In genomic region chr11:132475046-132475445, GRCh38 we compare ENCODE assay signal across 29 cellular contexts.
"Had no signal": no experiment of that assay in that cellular context is flagged by ENCODE, and none has a peak within 500 bp of the region (broad histone marks: within the 10 kb centered on the region; RNA-seq: fewer than 3 reads in every experiment).

No MANE protein-coding gene starts in this region.

- DNase-seq: activated CD4-positive, alpha-beta memory T cell treated with anti-CD3 and anti-CD28 coated beads, Interleukin-2, amount 10 ng/mL, durations not matched to agents 7 days and 5 days; activated CD4-positive, alpha-beta T cell treated with anti-CD3 and anti-CD28 coated beads, Interleukin-2, amount 10 ng/mL, durations not matched to agents 7 days and 5 days; activated CD4-positive, CD25-positive, alpha-beta regulatory T cell treated with anti-CD3 and anti-CD28 coated beads, Interleukin-2, amount 50 U/mL, for 72 hours; activated gamma-delta T cell treated with Interleukin-2 at 50 U/mL for 16 hours; activated naive CD4-positive, alpha-beta T cell treated with anti-CD3 and anti-CD28 coated beads, Interleukin-2, amount 50 U/mL, for 16 hours; activated T-cell treated with anti-CD3 and anti-CD28 coated beads, Interleukin-2, amount 50 U/mL, for 4 hours; amygdala; body of pancreas; effector CD8-positive, alpha-beta T cell; esophagus squamous epithelium; islet precursor cell; left ventricle myocardium inferior; mucosa of descending colon; right lobe of liver; stimulated activated CD4-positive, alpha-beta T cell treated with anti-CD3 and anti-CD28 coated beads, Interleukin-12 subunit alpha, Interleukin-12 subunit beta, amount 100 ng/mL, for 4 hours; stimulated activated CD4-positive, alpha-beta T cell treated with anti-CD3 and anti-CD28 coated beads, Interleukin-4, amount 100 ng/mL, for 1 hour; T-helper 2 cell; trophoblast cell had no signal

- H3K4me1 ChIP-seq: body of pancreas, esophagus squamous epithelium, left ventricle myocardium inferior, right lobe of liver, vagina had no signal

- FAIRE-seq: colon, endometrium, frontal cortex had no signal

- H3K36me3 ChIP-seq: esophagus squamous epithelium, left ventricle myocardium inferior, neutrophil, right lobe of liver, thoracic aorta, vagina had no signal

- H3K4me3 ChIP-seq: body of pancreas, esophagus squamous epithelium, left ventricle myocardium inferior, lung, mucosa of descending colon, right lobe of liver, skin epidermis, thoracic aorta, vagina had no signal

- ATAC-seq: activated T-cell treated with anti-CD3 and anti-CD28 coated beads, Interleukin-2, amount 50 U/mL, for 4 hours; activated T-helper 17 cell treated with anti-CD3 and anti-CD28 coated beads, Interleukin-2, amount 50 U/mL, for 72 hours; body of pancreas; mucosa of descending colon; natural killer cell treated with Interleukin-12 subunit alpha and Interleukin-12 subunit beta and Interleukin-15 and Interleukin-18, amount 100 ng/mL, for 72 hours; right lobe of liver; stimulated activated effector memory CD8-positive, alpha-beta T cell treated with anti-CD3 and anti-CD28 coated beads, Interleukin-12 subunit alpha, Interleukin-12 subunit beta, amount 100 ng/mL, for 72 hours had no signal

- H3K27me3 ChIP-seq: body of pancreas, esophagus squamous epithelium, neutrophil, right lobe of liver, vagina had no signal

- H3K9me3 ChIP-seq: body of pancreas, esophagus squamous epithelium, left ventricle myocardium inferior, neutrophil, right lobe of liver, thoracic aorta, vagina had no signal
